ENCODE assay signal across 8 cellular contexts in genomic region chr17:58631523-58632323, GRCh38.
DNase-seq lines count a peak whose midpoint lies in the region; ATAC-seq, FAIRE-seq and TF ChIP-seq lines count a peak whose summit lies in the region.

No MANE protein-coding gene starts in this region.

- H3K36me3 ChIP-seq in left ventricle myocardium inferior, result no peaks in the 10 kb centered on the region

- peaks cover 7% of the 10 kb centered on the region for H3K4me1 ChIP-seq in left ventricle myocardium inferior

- FAIRE-seq in GM12891 (lab: Jason Lieb, UNC), result peak; percentile 84

- no peaks in the 10 kb centered on the region for H3K27me3 ChIP-seq in left ventricle myocardium inferior (ENCODE audit: low read depth)

- no peak overlapping the region for H3K27ac Mint-ChIP-seq in type B pancreatic cell

- H3K36me3 Mint-ChIP-seq in type B pancreatic cell, result no peaks in the 10 kb centered on the region

- peak overlapping the region; percentile 57 for H3K4me3 ChIP-seq in left ventricle myocardium inferior

- TF ChIP-seq POLR2A in GM12891 (IDR thresholded peaks at IDR 0.05; ENCODE audit: low read depth, low read length), result peak; percentile 98

- intact Hi-C loops in left ventricle myocardium inferior (cut with micrococcal nuclease), result no loop called here
- intact Hi-C loops in posterior cingulate gyrus (cut with DNase I), result loop anchor here (1.0 to 5.0 kb wide), 3 partner anchors 28 to 113 kb away; no protein-coding TSS in a partner anchor

- peak; percentile 70 for ATAC-seq in HG02763 (IDR thresholded peaks at IDR 0.05; ENCODE audit: unreplicated experiment)

- no peaks in the 10 kb centered on the region for H3K9me3 ChIP-seq in left ventricle myocardium inferior (replicated peaks)

- no peak overlapping the region for H3K4me3 Mint-ChIP-seq in type B pancreatic cell

- peak; percentile 48 for DNase-seq in GM12891 (ENCODE audit: insufficient read length, low spot score)
- DNase-seq in NCI-H1417 treated with DMSO at 0.1 percent for 48 hours (lab: John Stamatoyannopoulos, UW), result peak; percentile 97
- DNase-seq in SW480 (ENCODE audit: low spot score), result peak; percentile 97
- DNase-seq in amniotic stem cell (lab: John Stamatoyannopoulos, UW), result peak; percentile 87
- peak; percentile 92 for DNase-seq in left ventricle myocardium inferior
- peak; percentile 90 to 99 (median 98) for DNase-seq in posterior cingulate gyrus
- DNase-seq in type B pancreatic cell (ENCODE audit: extremely low spot score, unreplicated experiment), result peak; percentile 93

- H3K4me1 Mint-ChIP-seq in type B pancreatic cell (ENCODE audit: unreplicated experiment), result no peaks in the 10 kb centered on the region

- H3K27me3 Mint-ChIP-seq in type B pancreatic cell, result no peaks in the 10 kb centered on the region

- H3K27ac ChIP-seq in left ventricle myocardium inferior (replicated peaks), result peak overlapping the region; percentile 90

- peak; percentile 48 for TF ChIP-seq CTCF in left ventricle myocardium inferior (IDR thresholded peaks at IDR 0.05; ENCODE audit: borderline replicate concordance)
- peak; percentile 59 for TF ChIP-seq CTCF in type B pancreatic cell (conservative IDR thresholded peaks at IDR 0.05)

- no peaks in the 10 kb centered on the region for H3K9me3 Mint-ChIP-seq in type B pancreatic cell

TF ChIP-seq in GM12891, 5 proteins besides CTCF, POLR2A, EP300 and RAD21:
- peak; percentile 91 for TF ChIP-seq TAF1 (IDR thresholded peaks at IDR 0.05; ENCODE audit: low read depth, low read length)
- TF ChIP-seq POU2F2 (IDR thresholded peaks at IDR 0.05; ENCODE audit: low read depth, low read length), result peak; percentile 100
- TF ChIP-seq PAX5 (IDR thresholded peaks at IDR 0.05; ENCODE audit: insufficient read depth, low read length, severe bottlenecking), result peak; percentile 85
- TF ChIP-seq POLR2AphosphoS5 (IDR thresholded peaks at IDR 0.05; ENCODE audit: low read depth, low read length), result peak; percentile 99
- TF ChIP-seq SPI1 (IDR thresholded peaks at IDR 0.05; ENCODE audit: low read depth, low read length), result no peak; the same call in 1 of the 2 replicates

Comparison
In these comparisons a context has a peak if more than half of its experiments do, and no peak if none do; other contexts are left out.
1. Peak in every context shown above with its lines: DNase-seq, ATAC-seq, H3K4me3 ChIP-seq and H3K27ac ChIP-seq.